Comparison of ENCODE assay signal across 18 cellular contexts in genomic region chr22:23269441-23270211, GRCh38.
A peak's percentile ranks its signal among the peaks of the same experiment; 100 is the strongest.
DNase-seq lines count a peak whose midpoint lies in the region; ATAC-seq and TF ChIP-seq lines count a peak whose summit lies in the region.
"Had no signal": no experiment of that assay in that cellular context is flagged by ENCODE, and none has a peak within 500 bp of the region (broad histone marks: within the 10 kb centered on the region; RNA-seq: fewer than 3 reads in every experiment).

No MANE protein-coding gene starts in this region.

- peaks cover 75% of the 10 kb centered on the region for H3K36me3 ChIP-seq in OCI-LY1 (ENCODE audit: insufficient read depth, low read length)
- H3K36me3 ChIP-seq in iPS DF 6.9 (ENCODE audit: control insufficient read depth, insufficient read depth, low read length): peaks cover 24% of the 10 kb centered on the region

- no peak for TF ChIP-seq CTCF in OCI-LY1 (IDR thresholded peaks at IDR 0.05; ENCODE audit: low read length)

- H3K4me1 Mint-ChIP-seq in activated CD4-positive, alpha-beta memory T cell treated with anti-CD3 and anti-CD28 coated beads for 36 hours (ENCODE audit: low read depth): peaks cover 2% of the 10 kb centered on the region
- peaks cover 16% of the 10 kb centered on the region for H3K4me1 Mint-ChIP-seq in activated CD4-positive, alpha-beta memory T cell treated with anti-CD3 and anti-CD28 coated beads, Interleukin-2, amount 10 ng/mL, durations not matched to agents 7 days and 5 days
- H3K4me1 Mint-ChIP-seq in stimulated activated naive CD8-positive, alpha-beta T cell treated with anti-CD3 and anti-CD28 coated beads, Interleukin-15, amount 100 ng/mL, for 72 hours: peaks cover 4% of the 10 kb centered on the region

- intact Hi-C loops in activated CD4-positive, alpha-beta memory T cell treated with anti-CD3 and anti-CD28 coated beads for 36 hours (cut with micrococcal nuclease): no loop called here
- intact Hi-C loops in left colon (cut with DNase I, micrococcal nuclease): no loop called here

- POLR2A ChIA-PET in activated CD4-positive, alpha-beta memory T cell treated with anti-CD3 and anti-CD28 coated beads for 36 hours (lab: Charles Lee): no interaction called here
- POLR2A ChIA-PET in activated CD4-positive, alpha-beta memory T cell treated with anti-CD3 and anti-CD28 coated beads, Interleukin-2, amount 10 ng/mL, durations not matched to agents 7 days and 5 days (lab: Charles Lee): interaction anchor here (1.9 kb wide), 1 partner anchor 89 kb away, joined by 7 read pairs; the partner anchor contains the start of gene BCR

- no peak overlapping the region for H2AFZ ChIP-seq in OCI-LY1 (ENCODE audit: low read length)

- H3K9ac ChIP-seq in OCI-LY1 (ENCODE audit: low read length): peak overlapping the region; percentile 51; the same call in 1 of the 2 replicates

- H4K20me1 ChIP-seq in OCI-LY1 (ENCODE audit: insufficient read depth, low read length): no peaks in the 10 kb centered on the region

- CTCF ChIA-PET in activated CD4-positive, alpha-beta memory T cell treated with anti-CD3 and anti-CD28 coated beads for 36 hours (lab: Charles Lee): interaction anchor here (1.0 to 3.4 kb wide), 4 partner anchors 12 to 91 kb away, joined by 3 to 9 read pairs (median 4); no protein-coding TSS in a partner anchor
- CTCF ChIA-PET in activated CD4-positive, alpha-beta memory T cell treated with anti-CD3 and anti-CD28 coated beads, Interleukin-2, amount 10 ng/mL, durations not matched to agents 7 days and 5 days (lab: Charles Lee): interaction anchor here (0.6 to 2.0 kb wide), 4 partner anchors 12 to 53 kb away, joined by 3 to 6 read pairs (median 4); no protein-coding TSS in a partner anchor

- H3K27ac ChIP-seq in OCI-LY1 (ENCODE audit: low read depth, low read length, poor library complexity, severe bottlenecking) (peak overlapping the region; percentile 97), iPS DF 6.9 (ENCODE audit: low read length) (no peak overlapping the region)
- H3K27ac ChIP-seq: colonic mucosa, esophagus squamous epithelium, tibial artery had no signal

- H3K4me3 Mint-ChIP-seq in activated CD4-positive, alpha-beta memory T cell treated with anti-CD3 and anti-CD28 coated beads for 36 hours: no peak overlapping the region
- H3K4me3 Mint-ChIP-seq in activated CD4-positive, alpha-beta memory T cell treated with anti-CD3 and anti-CD28 coated beads, Interleukin-2, amount 10 ng/mL, durations not matched to agents 7 days and 5 days: no peak overlapping the region
- no peak overlapping the region for H3K4me3 Mint-ChIP-seq in stimulated activated naive CD8-positive, alpha-beta T cell treated with anti-CD3 and anti-CD28 coated beads, Interleukin-15, amount 100 ng/mL, for 72 hours

- ATAC-seq in stimulated activated naive CD8-positive, alpha-beta T cell treated with anti-CD3 and anti-CD28 coated beads, Interleukin-15, amount 100 ng/mL, for 72 hours: no peak
- ATAC-seq in left colon (no peak), HG02623 (IDR thresholded peaks at IDR 0.05; ENCODE audit: unreplicated experiment) (no peak)

- no CpG with 5 or more reads among the region's 18 CpGs for WGBS in iPS DF 6.9 (ENCODE audit: insufficient coverage, insufficient read length)

- H3K4me1 ChIP-seq in OCI-LY1 (ENCODE audit: insufficient read depth, low read length, severe bottlenecking): peaks cover 70% of the 10 kb centered on the region
- H3K4me1 ChIP-seq in iPS DF 6.9 (ENCODE audit: control insufficient read depth, insufficient read depth, low read length): peaks cover 16% of the 10 kb centered on the region
- H3K4me1 ChIP-seq: colonic mucosa, esophagus squamous epithelium had no signal

- H3K9me3 ChIP-seq in OCI-LY1 (ENCODE audit: low read length) (no peaks in the 10 kb centered on the region), iPS DF 6.9 (ENCODE audit: control insufficient read depth, insufficient read depth, low read length) (no peaks in the 10 kb centered on the region)
- H3K9me3 ChIP-seq: adrenal gland, colonic mucosa, esophagus squamous epithelium, tibial artery had no signal

- H3K27me3 Mint-ChIP-seq in activated CD4-positive, alpha-beta memory T cell treated with anti-CD3 and anti-CD28 coated beads for 36 hours: no peaks in the 10 kb centered on the region
- H3K27me3 Mint-ChIP-seq in activated CD4-positive, alpha-beta memory T cell treated with anti-CD3 and anti-CD28 coated beads, Interleukin-2, amount 10 ng/mL, durations not matched to agents 7 days and 5 days: no peaks in the 10 kb centered on the region
- no peaks in the 10 kb centered on the region for H3K27me3 Mint-ChIP-seq in stimulated activated naive CD8-positive, alpha-beta T cell treated with anti-CD3 and anti-CD28 coated beads, Interleukin-15, amount 100 ng/mL, for 72 hours

- peak overlapping the region; percentile 57 for H3K4me2 ChIP-seq in OCI-LY1 (ENCODE audit: low read length)

- H3K79me2 ChIP-seq in OCI-LY1 (ENCODE audit: insufficient read depth, low read length): 0 out of 2 replicates have a peak, but pooled peaks cover 4% of the 10 kb centered on the region

- H3F3A ChIP-seq in OCI-LY1 (ENCODE audit: insufficient read depth, low read length): peaks cover 10% of the 10 kb centered on the region; the same call in 1 of the 2 replicates

- H3K27me3 ChIP-seq in OCI-LY1 (ENCODE audit: insufficient read depth, low read length) (no peaks in the 10 kb centered on the region), iPS DF 6.9 (ENCODE audit: control insufficient read depth, insufficient read depth, low read length) (no peaks in the 10 kb centered on the region)
- H3K27me3 ChIP-seq: adrenal gland, colonic mucosa, esophagus squamous epithelium, tibial artery had no signal

- DNase-seq in activated CD4-positive, alpha-beta memory T cell treated with anti-CD3 and anti-CD28 coated beads for 36 hours: no peak
- DNase-seq in activated CD4-positive, alpha-beta memory T cell treated with anti-CD3 and anti-CD28 coated beads, Interleukin-2, amount 10 ng/mL, durations not matched to agents 7 days and 5 days: no peak
- DNase-seq in iPS DF 6.9 (ENCODE audit: low read depth, low spot score) (peak; percentile 52), glomerular visceral epithelial cell (ENCODE audit: extremely low spot score) (no peak), left colon (no peak)
- no peak for DNase-seq in stimulated activated naive CD8-positive, alpha-beta T cell treated with anti-CD3 and anti-CD28 coated beads, Interleukin-15, amount 100 ng/mL, for 72 hours
- DNase-seq: activated CD4-positive, CD25-positive, alpha-beta regulatory T cell; adrenal gland; Calu3; colonic mucosa; esophagus squamous epithelium; mammary epithelial cell; NCI-H2227 treated with DMSO at 0.1 percent for 48 hours; occipital lobe; OCI-M1; tibial artery had no signal

- peaks cover 9% of the 10 kb centered on the region for H3K36me3 Mint-ChIP-seq in activated CD4-positive, alpha-beta memory T cell treated with anti-CD3 and anti-CD28 coated beads for 36 hours
- H3K36me3 Mint-ChIP-seq in activated CD4-positive, alpha-beta memory T cell treated with anti-CD3 and anti-CD28 coated beads, Interleukin-2, amount 10 ng/mL, durations not matched to agents 7 days and 5 days (ENCODE audit: low read depth): peaks cover 20% of the 10 kb centered on the region

- H3K27ac Mint-ChIP-seq in activated CD4-positive, alpha-beta memory T cell treated with anti-CD3 and anti-CD28 coated beads for 36 hours: peak overlapping the region; percentile 9
- H3K27ac Mint-ChIP-seq in activated CD4-positive, alpha-beta memory T cell treated with anti-CD3 and anti-CD28 coated beads, Interleukin-2, amount 10 ng/mL, durations not matched to agents 7 days and 5 days: no peak overlapping the region
- H3K27ac Mint-ChIP-seq in stimulated activated naive CD8-positive, alpha-beta T cell treated with anti-CD3 and anti-CD28 coated beads, Interleukin-15, amount 100 ng/mL, for 72 hours: peak overlapping the region; percentile 54 to 63

- no peaks in the 10 kb centered on the region for H3K9me2 ChIP-seq in OCI-LY1 (ENCODE audit: low read depth, low read length)

- peak overlapping the region; percentile 14 for H3K4me3 ChIP-seq in OCI-LY1 (ENCODE audit: low read depth, low read length, poor library complexity, severe bottlenecking)
- H3K4me3 ChIP-seq in iPS DF 6.9 (ENCODE audit: low read length): no peak overlapping the region
- H3K4me3 ChIP-seq: adrenal gland, colonic mucosa, esophagus squamous epithelium, tibial artery had no signal

- H3K9me3 Mint-ChIP-seq in activated CD4-positive, alpha-beta memory T cell treated with anti-CD3 and anti-CD28 coated beads for 36 hours: no peaks in the 10 kb centered on the region
- H3K9me3 Mint-ChIP-seq in activated CD4-positive, alpha-beta memory T cell treated with anti-CD3 and anti-CD28 coated beads, Interleukin-2, amount 10 ng/mL, durations not matched to agents 7 days and 5 days: no peaks in the 10 kb centered on the region
- no peaks in the 10 kb centered on the region for H3K9me3 Mint-ChIP-seq in stimulated activated naive CD8-positive, alpha-beta T cell treated with anti-CD3 and anti-CD28 coated beads, Interleukin-15, amount 100 ng/mL, for 72 hours
